In genomic region chr6:41938590-41938989, GRCh38 we compare ENCODE assay signal across 10 cellular contexts. TPM values are rescaled to one million over a fixed set of nuclear protein-coding genes. Genes with fewer than 3 reads are reported as not detected.
DNase-seq lines count a peak whose midpoint lies in the region; ATAC-seq and TF ChIP-seq lines count a peak whose summit lies in the region.
"Had no signal": no experiment of that assay in that cellular context is flagged by ENCODE, and none has a peak within 500 bp of the region (broad histone marks: within the 10 kb centered on the region; RNA-seq: fewer than 3 reads in every experiment).

No MANE protein-coding gene starts in this region.

- H3K23ac ChIP-seq in mesendoderm (ENCODE audit: low read length) = peak overlapping the region; percentile 1

- H3K79me1 ChIP-seq in mesendoderm (ENCODE audit: low read length) = peaks cover 6% of the 10 kb centered on the region

- no peak overlapping the region for H3K4me3 Mint-ChIP-seq in MCF 10A (ENCODE audit: unreplicated experiment)
- H3K4me3 Mint-ChIP-seq in activated naive CD8-positive, alpha-beta T cell treated with anti-CD3 and anti-CD28 coated beads, Interleukin-2, amount 10 ng/mL, durations not matched to agents 7 days and 5 days = peak overlapping the region; percentile 100
- H3K4me3 Mint-ChIP-seq in type B pancreatic cell = peak overlapping the region; percentile 98

- dilution Hi-C loops in mammary epithelial cell (cut with HindIII; ENCODE audit: low sequenced_read_pairs) = no loop called here

- TF ChIP-seq CTCF in MCF 10A (IDR thresholded peaks at IDR 0.05; ENCODE audit: unreplicated experiment) (no peak), mammary epithelial cell (conservative IDR thresholded peaks at IDR 0.05 in 1 of 2, IDR thresholded peaks at IDR 0.05 in 1 of 2; ENCODE audit: extremely low read depth in 1 of 2, insufficient read depth in 1 of 2, low read depth in 1 of 2, low read length in 2 of 2) (no peak), type B pancreatic cell (conservative IDR thresholded peaks at IDR 0.05) (no peak)

- no peak overlapping the region for H2BK120ac ChIP-seq in mesendoderm (ENCODE audit: low read depth, low read length)

- CTCF ChIA-PET in MCF 10A (lab: Yijun Ruan, JAX) (interaction anchor here (0.8 to 10.1 kb wide), 9 partner anchors 9 to 108 kb away, joined by 3 to 117 read pairs (median 3); partner anchors contain the start of genes BYSL, MED20 and TAF8), mammary epithelial cell (lab: Charles Lee; ENCODE audit: low non-redundant PET) (no interaction called here)

- H3K27me3 ChIP-seq in mammary epithelial cell (ENCODE audit: insufficient read depth, low read length) (no peaks in the 10 kb centered on the region), mesendoderm (ENCODE audit: insufficient read depth, low read length, poor library complexity) (no peaks in the 10 kb centered on the region)

- no peaks in the 10 kb centered on the region for H3K9me3 ChIP-seq in mammary epithelial cell (replicated peaks; ENCODE audit: insufficient read depth, low read length)

- H3K4me1 ChIP-seq in mammary epithelial cell (ENCODE audit: insufficient read depth, low read length) (peaks cover 42% of the 10 kb centered on the region), mesendoderm (ENCODE audit: control insufficient read depth, low read depth, low read length) (peaks cover 18% of the 10 kb centered on the region)

- H3K27me3 Mint-ChIP-seq in MCF 10A (ENCODE audit: insufficient read depth, unreplicated experiment) (no peaks in the 10 kb centered on the region), type B pancreatic cell (no peaks in the 10 kb centered on the region)
- H3K27me3 Mint-ChIP-seq in activated naive CD8-positive, alpha-beta T cell treated with anti-CD3 and anti-CD28 coated beads, Interleukin-2, amount 10 ng/mL, durations not matched to agents 7 days and 5 days = no peaks in the 10 kb centered on the region

- POLR2A ChIA-PET in MCF 10A (lab: Yijun Ruan, JAX) = interaction anchor here (1.5 to 14.4 kb wide), 4 partner anchors 16 to 157 kb away, joined by 3 to 157 read pairs (median 74); partner anchors contain the start of genes BYSL, MED20 and TAF8
- POLR2A ChIA-PET in activated naive CD8-positive, alpha-beta T cell treated with anti-CD3 and anti-CD28 coated beads, Interleukin-2, amount 10 ng/mL, durations not matched to agents 7 days and 5 days (lab: Charles Lee) = interaction anchor here (0.6 to 20.2 kb wide), 11 partner anchors 14 to 204 kb away, joined by 3 to 556 read pairs (median 6); partner anchors contain the start of genes BYSL, MED20 and TAF8

- DNase-seq in MCF 10A (ENCODE audit: unreplicated experiment) (no peak), mammary epithelial cell (no peak), mesendoderm (no peak), type B pancreatic cell (ENCODE audit: extremely low spot score, unreplicated experiment) (no peak), NCI-H1436 treated with DMSO at 0.1 percent for 48 hours (lab: John Stamatoyannopoulos, UW) (no peak)
- no peak for DNase-seq in activated naive CD8-positive, alpha-beta T cell treated with anti-CD3 and anti-CD28 coated beads, Interleukin-2, amount 10 ng/mL, durations not matched to agents 7 days and 5 days
- DNase-seq: NCI-H1436 had no signal

- H3K79me2 ChIP-seq in mammary epithelial cell (ENCODE audit: insufficient read depth, low read length) (peaks cover 56% of the 10 kb centered on the region), mesendoderm (ENCODE audit: control insufficient read depth, insufficient read depth, low read length) (no peaks in the 10 kb centered on the region)

- H3K4me1 Mint-ChIP-seq in MCF 10A (ENCODE audit: insufficient read depth, unreplicated experiment) = peaks cover 31% of the 10 kb centered on the region
- H3K4me1 Mint-ChIP-seq in activated naive CD8-positive, alpha-beta T cell treated with anti-CD3 and anti-CD28 coated beads, Interleukin-2, amount 10 ng/mL, durations not matched to agents 7 days and 5 days = peaks cover 49% of the 10 kb centered on the region
- peaks cover 28% of the 10 kb centered on the region for H3K4me1 Mint-ChIP-seq in type B pancreatic cell (ENCODE audit: unreplicated experiment)

- no peak overlapping the region for H3K4me2 ChIP-seq in mammary epithelial cell (ENCODE audit: insufficient read depth, low read depth, low read length)
- no peak overlapping the region for H3K4me2 ChIP-seq in mesendoderm (ENCODE audit: low read length)

- no peak overlapping the region for H4K5ac ChIP-seq in mesendoderm (ENCODE audit: low read length)

- WGBS in mammary epithelial cell (ENCODE audit: low coverage, missing lambda C conversion rate) = 100% methylated on average over 2 of the region's 4 CpGs
- no CpG with 5 or more reads among the region's 4 CpGs for WGBS in mesendoderm (ENCODE audit: extremely low coverage, insufficient coverage, low lambda C conversion rate)

- peak overlapping the region; percentile 2 for H3K56ac ChIP-seq in mesendoderm (ENCODE audit: low read length)

- H3K36me3 ChIP-seq in mammary epithelial cell (ENCODE audit: insufficient read depth, low read length) = peaks cover 19% of the 10 kb centered on the region
- peaks cover 2% of the 10 kb centered on the region for H3K36me3 ChIP-seq in mesendoderm (ENCODE audit: control insufficient read depth, insufficient read depth, low read length)

- H2AFZ ChIP-seq in mammary epithelial cell (ENCODE audit: low read depth, low read length) = no peak overlapping the region

- H2BK5ac ChIP-seq in mesendoderm (ENCODE audit: low read length) = no peak overlapping the region

- peak overlapping the region; percentile 63 for H3K4ac ChIP-seq in mesendoderm (ENCODE audit: low read depth, low read length)

- H3K27ac Mint-ChIP-seq in MCF 10A (ENCODE audit: low read depth, unreplicated experiment) (peak overlapping the region; percentile 87), type B pancreatic cell (peak overlapping the region; percentile 97)
- H3K27ac Mint-ChIP-seq in activated naive CD8-positive, alpha-beta T cell treated with anti-CD3 and anti-CD28 coated beads, Interleukin-2, amount 10 ng/mL, durations not matched to agents 7 days and 5 days = peak overlapping the region; percentile 94

- BruUV-seq in MCF 10A (replicated peaks; lab: Mats Ljungman, UMichigan) = no TSS peak
- no TSS peak for BruUV-seq in mammary epithelial cell (replicated peaks; lab: Mats Ljungman, UMichigan)

- H4K20me1 ChIP-seq in mammary epithelial cell (ENCODE audit: insufficient read depth, low read length) = no peaks in the 10 kb centered on the region

- H3K9me3 Mint-ChIP-seq in MCF 10A (ENCODE audit: unreplicated experiment) = no peaks in the 10 kb centered on the region
- no peaks in the 10 kb centered on the region for H3K9me3 Mint-ChIP-seq in activated naive CD8-positive, alpha-beta T cell treated with anti-CD3 and anti-CD28 coated beads, Interleukin-2, amount 10 ng/mL, durations not matched to agents 7 days and 5 days
- no peaks in the 10 kb centered on the region for H3K9me3 Mint-ChIP-seq in type B pancreatic cell

- H2AK5ac ChIP-seq in mesendoderm (ENCODE audit: low read length) = no peak overlapping the region

- H3K4me3 ChIP-seq in mammary epithelial cell (replicated peaks in 1 of 3; ENCODE audit: insufficient read depth in 1 of 3, low read depth in 2 of 3, low read length in 3 of 3) = no peak overlapping the region
- no peak overlapping the region for H3K4me3 ChIP-seq in mesendoderm (ENCODE audit: low read length)

- H3K18ac ChIP-seq in mesendoderm (ENCODE audit: low read length) = peak overlapping the region; percentile 1

- peaks cover 72% of the 10 kb centered on the region for H3K36me3 Mint-ChIP-seq in MCF 10A (ENCODE audit: insufficient read depth, unreplicated experiment)
- H3K36me3 Mint-ChIP-seq in activated naive CD8-positive, alpha-beta T cell treated with anti-CD3 and anti-CD28 coated beads, Interleukin-2, amount 10 ng/mL, durations not matched to agents 7 days and 5 days = peaks cover 59% of the 10 kb centered on the region
- H3K36me3 Mint-ChIP-seq in type B pancreatic cell = peaks cover 13% of the 10 kb centered on the region

- no peak for ATAC-seq in activated naive CD8-positive, alpha-beta T cell treated with anti-CD3 and anti-CD28 coated beads, Interleukin-2, amount 10 ng/mL, durations not matched to agents 7 days and 5 days (ENCODE audit: low read depth)
- no peak for ATAC-seq in GM21737 (IDR thresholded peaks at IDR 0.05; ENCODE audit: unreplicated experiment)
- ATAC-seq in HG03354 (IDR thresholded peaks at IDR 0.05; ENCODE audit: poor library complexity, severe bottlenecking, unreplicated experiment) = no peak

- in situ Hi-C loops in mammary epithelial cell (cut with MboI; ENCODE audit: low sequenced_read_pairs in 2 of 2) = no loop called here

- no peak overlapping the region for H4K8ac ChIP-seq in mesendoderm (ENCODE audit: low read depth, low read length)

- H3K27ac ChIP-seq in mammary epithelial cell (ENCODE audit: insufficient read depth, low read depth, low read length) = no peak overlapping the region
- H3K27ac ChIP-seq in mesendoderm (ENCODE audit: low read depth, low read length) = peak overlapping the region; percentile 18
- H3K27ac ChIP-seq: C4-2B had no signal

- intact Hi-C loops in MCF 10A (cut with micrococcal nuclease) = loop anchor here (5.0 kb wide), 1 partner anchor 151 kb away; the partner anchor contains the start of gene TOMM6
- intact Hi-C loops in mammary epithelial cell (cut with micrococcal nuclease) = loop anchor here (10.0 kb wide), 1 partner anchor 286 kb away; no protein-coding TSS in a partner anchor

- H2BK15ac ChIP-seq in mesendoderm (replicated peaks; ENCODE audit: low read depth) = no peak overlapping the region

- H3K9ac ChIP-seq in mammary epithelial cell (ENCODE audit: insufficient read depth, low read length) = no peak overlapping the region
- peak overlapping the region; percentile 0 for H3K9ac ChIP-seq in mesendoderm (ENCODE audit: low read length)

RNA-seq across cellular contexts. Expression of gene CCND3, which starts 3.0 kb away (rescaled TPM):
- 52.5 and 75.8 TPM in 2 replicates for total RNA-seq in MCF 10A (2022)
- total RNA-seq in mammary epithelial cell = 10 to 100 TPM; 45.7 to 80.3 TPM
- polyA plus RNA-seq in mammary epithelial cell = 123 TPM
- polyA minus RNA-seq in mammary epithelial cell = 39.2 TPM
- 100 to 1,000 TPM; 382 to 413 TPM for total RNA-seq in activated naive CD8-positive, alpha-beta T cell treated with anti-CD3 and anti-CD28 coated beads, Interleukin-2, amount 10 ng/mL, durations not matched to agents 7 days and 5 days
- polyA plus RNA-seq in mesendoderm (2013, experiment 1 of 2) = 15.1 TPM
- 15.5 TPM for polyA plus RNA-seq in mesendoderm (2013, experiment 2 of 2)
- 60.4 and 172 TPM in 2 replicates for total RNA-seq in type B pancreatic cell (ENCODE audit: low replicate concordance)

RNA-seq across cellular contexts. Expression of gene BYSL, which starts 17.3 kb away (rescaled TPM):
- 45.0 and 58.0 TPM in 2 replicates for total RNA-seq in MCF 10A (2022)
- 10 to 100 TPM; 14.2 to 52.5 TPM for total RNA-seq in mammary epithelial cell
- polyA plus RNA-seq in mammary epithelial cell = 39.0 TPM
- polyA minus RNA-seq in mammary epithelial cell = 95.2 TPM
- 10 to 100 TPM; 23.1 to 26.9 TPM for total RNA-seq in activated naive CD8-positive, alpha-beta T cell treated with anti-CD3 and anti-CD28 coated beads, Interleukin-2, amount 10 ng/mL, durations not matched to agents 7 days and 5 days
- polyA plus RNA-seq in mesendoderm (2013, experiment 1 of 2) = 37.8 TPM
- polyA plus RNA-seq in mesendoderm (2013, experiment 2 of 2) = 36.4 TPM
- total RNA-seq in type B pancreatic cell (ENCODE audit: low replicate concordance) = 32.3 and 36.5 TPM in 2 replicates

RNA-seq across cellular contexts. Expression of gene MED20, which starts 17.7 kb away (rescaled TPM):
- total RNA-seq in MCF 10A (2022) (27.6 and 29.2 TPM in 2 replicates), mammary epithelial cell (10 to 100 TPM; 22.4 to 23.7 TPM), type B pancreatic cell (ENCODE audit: low replicate concordance) (31.8 and 35.7 TPM in 2 replicates)
- 24.5 TPM for polyA plus RNA-seq in mammary epithelial cell
- polyA minus RNA-seq in mammary epithelial cell = 60.3 TPM
- 10 to 100 TPM; 18.5 to 21.4 TPM for total RNA-seq in activated naive CD8-positive, alpha-beta T cell treated with anti-CD3 and anti-CD28 coated beads, Interleukin-2, amount 10 ng/mL, durations not matched to agents 7 days and 5 days
- polyA plus RNA-seq in mesendoderm (2013, experiment 1 of 2) = 25.6 TPM
- polyA plus RNA-seq in mesendoderm (2013, experiment 2 of 2) = 24.2 TPM

RNA-seq across cellular contexts. Expression of gene USP49, which starts 43.4 kb away (rescaled TPM):
- 4.1 and 4.3 TPM in 2 replicates for total RNA-seq in MCF 10A (2022)
- total RNA-seq in mammary epithelial cell = 1 to 10 TPM; 3.6 to 3.7 TPM
- polyA plus RNA-seq in mammary epithelial cell = 1.00 TPM
- 0.16 TPM for polyA minus RNA-seq in mammary epithelial cell
- 1 to 10 TPM; 5.8 to 6.9 TPM for total RNA-seq in activated naive CD8-positive, alpha-beta T cell treated with anti-CD3 and anti-CD28 coated beads, Interleukin-2, amount 10 ng/mL, durations not matched to agents 7 days and 5 days
- polyA plus RNA-seq in mesendoderm (2013, experiment 1 of 2) = 4.9 TPM
- 5.2 TPM for polyA plus RNA-seq in mesendoderm (2013, experiment 2 of 2)
- 2.9 and 13.2 TPM in 2 replicates for total RNA-seq in type B pancreatic cell (ENCODE audit: low replicate concordance)
